In genomic region chr7:70836946-70837345, GRCh38 we compare ENCODE assay signal across 28 cellular contexts.
"Had no signal": no experiment of that assay in that cellular context is flagged by ENCODE, and none has a peak within 500 bp of the region (broad histone marks: within the 10 kb centered on the region; RNA-seq: fewer than 3 reads in every experiment).

No MANE protein-coding gene starts in this region.

- H3K27ac ChIP-seq: brain microvascular endothelial cell, esophagus squamous epithelium had no signal

- H3K4me3 ChIP-seq: esophagus squamous epithelium had no signal

- H3K9me3 Mint-ChIP-seq: central memory CD8-positive, alpha-beta T cell; effector memory CD8-positive, alpha-beta T cell had no signal

- H3K27me3 ChIP-seq: brain microvascular endothelial cell had no signal

- H3K4me1 Mint-ChIP-seq: activated T-helper 17 cell treated with anti-CD3 and anti-CD28 coated beads, Interleukin-2, amount 50 U/mL, for 72 hours; central memory CD8-positive, alpha-beta T cell had no signal

- H3K27ac Mint-ChIP-seq: activated CD8-positive, alpha-beta T cell treated with anti-CD3 and anti-CD28 coated beads for 36 hours; activated naive CD8-positive, alpha-beta T cell; activated T-helper 17 cell treated with anti-CD3 and anti-CD28 coated beads, Interleukin-2, amount 50 U/mL, for 72 hours; effector memory CD8-positive, alpha-beta T cell had no signal

- H3K4me1 ChIP-seq: esophagus squamous epithelium had no signal

- ATAC-seq: activated CD8-positive, alpha-beta T cell treated with anti-CD3 and anti-CD28 coated beads for 36 hours; activated T-cell treated with anti-CD3 and anti-CD28 coated beads, Interleukin-2, amount 50 U/mL, for 4 hours; activated T-helper 17 cell treated with anti-CD3 and anti-CD28 coated beads, Interleukin-2, amount 50 U/mL, for 72 hours; effector memory CD8-positive, alpha-beta T cell had no signal

- H3K4me3 Mint-ChIP-seq: activated CD8-positive, alpha-beta T cell treated with anti-CD3 and anti-CD28 coated beads for 36 hours; activated naive CD8-positive, alpha-beta T cell; activated T-cell treated with anti-CD3 and anti-CD28 coated beads, Interleukin-2, amount 50 U/mL, for 4 hours; activated T-helper 17 cell treated with anti-CD3 and anti-CD28 coated beads, Interleukin-2, amount 50 U/mL, for 72 hours; central memory CD8-positive, alpha-beta T cell; effector memory CD8-positive, alpha-beta T cell had no signal

- DNase-seq: activated CD4-positive, alpha-beta T cell treated with anti-CD3 and anti-CD28 coated beads for 1 hour; activated CD4-positive, alpha-beta T cell treated with anti-CD3 and anti-CD28 coated beads for 48 hours; activated CD4-positive, alpha-beta T cell treated with anti-CD3 and anti-CD28 coated beads, Interleukin-2, amount 50 U/mL, for 1 hour; activated CD4-positive, alpha-beta T cell treated with anti-CD3 and anti-CD28 coated beads, Interleukin-2, amount 50 U/mL, for 48 hours; activated CD8-positive, alpha-beta memory T cell treated with anti-CD3 and anti-CD28 coated beads for 24 hours; activated CD8-positive, alpha-beta T cell treated with anti-CD3 and anti-CD28 coated beads for 36 hours; activated effector memory CD4-positive, alpha-beta T cell treated with Interleukin-2 at 50 U/mL for 16 hours; activated gamma-delta T cell treated with Interleukin-2 at 50 U/mL for 16 hours; activated naive CD4-positive, alpha-beta T cell treated with anti-CD3 and anti-CD28 coated beads, Interleukin-2, amount 50 U/mL, for 16 hours; activated naive CD4-positive, alpha-beta T cell treated with Interleukin-2 at 50 U/mL for 16 hours; activated T-cell treated with anti-CD3 and anti-CD28 coated beads, Interleukin-2, amount 50 U/mL, for 4 hours; amniotic stem cell; anterior cingulate cortex; brain microvascular endothelial cell; cortex of kidney; dermis blood vessel endothelial cell; effector CD4-positive, alpha-beta T cell; effector memory CD8-positive, alpha-beta T cell; erythroblast; esophagus squamous epithelium; head of caudate nucleus; T-helper 2 cell had no signal

- H3K36me3 ChIP-seq: brain microvascular endothelial cell, esophagus squamous epithelium had no signal

- H3K9me3 ChIP-seq: esophagus squamous epithelium had no signal

- H3K36me3 Mint-ChIP-seq: activated naive CD8-positive, alpha-beta T cell had no signal

- FAIRE-seq: astrocyte, bronchial epithelial cell, frontal cortex had no signal
